12 cellular contexts compared by ENCODE assay signal in the genomic region with DNA sequence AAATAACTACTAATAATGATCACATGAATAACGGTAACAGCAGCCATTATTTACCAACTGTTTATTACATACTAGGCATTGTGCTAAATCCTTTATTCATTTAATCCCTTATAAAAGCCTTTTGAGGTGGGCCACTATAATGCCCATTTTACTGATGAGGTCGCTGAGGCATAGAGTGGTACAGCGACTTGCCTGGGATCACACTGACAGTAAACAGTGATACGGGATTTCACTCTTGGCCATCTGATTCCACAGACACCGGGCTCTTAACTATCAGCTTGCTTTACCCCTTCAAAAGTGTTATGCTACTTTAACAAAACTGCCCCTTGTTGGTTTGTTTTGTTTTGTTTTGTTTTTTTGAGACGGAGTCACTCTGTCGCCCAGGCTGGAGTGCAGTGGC. TPM values are rescaled to one million over a fixed set of nuclear protein-coding genes. Genes with fewer than 3 reads are reported as not detected.
A peak's percentile ranks its signal among the peaks of the same experiment; 100 is the strongest.
DNase-seq lines count a peak whose midpoint lies in the region; ATAC-seq and TF ChIP-seq lines count a peak whose summit lies in the region.
"Had no signal": no experiment of that assay in that cellular context is flagged by ENCODE, and none has a peak within 500 bp of the region (broad histone marks: within the 10 kb centered on the region; RNA-seq: fewer than 3 reads in every experiment).

No MANE protein-coding gene starts in this region.

- H3K4me1 ChIP-seq in BLaER1 treated with 17β-estradiol and CSF1 and Interleukin-3, amounts not matched to agents 10 nM and 100 nM: peaks cover 43 to 54% (median 48%) of the 10 kb centered on the region in 10 experiments
- peaks cover 6% of the 10 kb centered on the region for H3K4me1 ChIP-seq in IMR-90 (ENCODE audit: control insufficient read depth, insufficient read depth, low read length)
- H3K4me1 ChIP-seq in right cardiac atrium (ENCODE audit: control insufficient read depth, insufficient read depth, low read length): no peaks in the 10 kb centered on the region

- H4K91ac ChIP-seq in IMR-90 (ENCODE audit: insufficient read depth, low read depth, low read length): no peak overlapping the region

- H3K79me1 ChIP-seq in IMR-90 (ENCODE audit: low read depth in 1 of 2, low read length in 2 of 2): peaks cover 16 to 77% of the 10 kb centered on the region in 2 experiments

- peaks cover 10% of the 10 kb centered on the region for H3K9me1 ChIP-seq in IMR-90 (ENCODE audit: insufficient read depth, low read length)

- no peaks in the 10 kb centered on the region for H3K27me3 ChIP-seq in BLaER1 treated with 17β-estradiol and CSF1 and Interleukin-3, amounts not matched to agents 10 nM and 100 nM
- H3K27me3 ChIP-seq in IMR-90 (ENCODE audit: control insufficient read depth, insufficient read depth, low read length): no peaks in the 10 kb centered on the region
- H3K27me3 ChIP-seq in right cardiac atrium (ENCODE audit: control insufficient read depth, insufficient read depth): no peaks in the 10 kb centered on the region
- H3K27me3 ChIP-seq: uterus had no signal

- no peak overlapping the region for H4K5ac ChIP-seq in IMR-90 (ENCODE audit: low read depth, low read length)

- intact Hi-C loops in IMR-90 (cut with micrococcal nuclease) (no loop called here), right cardiac atrium (cut with DNase I) (no loop called here)

- peaks cover 0 to 26% (median 0%) of the 10 kb centered on the region in 11 experiments; a peak in 4 of 22 replicates for H4K20me1 ChIP-seq in BLaER1 treated with 17β-estradiol and CSF1 and Interleukin-3, amounts not matched to agents 10 nM and 100 nM
- no peaks in the 10 kb centered on the region; the same call in 1 of the 2 replicates for H4K20me1 ChIP-seq in IMR-90 (ENCODE audit: insufficient read depth, low read length)

- peak overlapping the region; percentile 60 to 91 (median 79) for H3K4me2 ChIP-seq in BLaER1 treated with 17β-estradiol and CSF1 and Interleukin-3, amounts not matched to agents 10 nM and 100 nM
- peak overlapping the region; percentile 2; the same call in 1 of the 2 replicates for H3K4me2 ChIP-seq in IMR-90 (ENCODE audit: low read depth, low read length)

- peak overlapping the region; percentile 10 for H2BK5ac ChIP-seq in IMR-90 (ENCODE audit: low read depth, low read length, poor library complexity, severe bottlenecking)

- DNase-seq in IMR-90 (no peak), right cardiac atrium (no peak), NCI-H748 (lab: John Stamatoyannopoulos, UW; ENCODE audit: unreplicated experiment) (no peak)
- no peak for DNase-seq in activated naive CD8-positive, alpha-beta T cell treated with anti-CD3 and anti-CD28 coated beads for 36 hours
- DNase-seq in natural killer cell treated with Interleukin-12 subunit alpha and Interleukin-12 subunit beta and Interleukin-15 and Interleukin-18, amount 100 ng/mL, for 72 hours (ENCODE audit: low spot score): no peak
- DNase-seq: glutamatergic neuron, HFFc6, retina, uterus had no signal

- H3K23ac ChIP-seq in IMR-90 (ENCODE audit: low read depth, low read length): no peak overlapping the region

- H4K8ac ChIP-seq in IMR-90 (ENCODE audit: low read depth in 2 of 2, low read length in 2 of 2): no peak overlapping the region; a peak in 1 of 4 replicates

- H3K27ac ChIP-seq in BLaER1 treated with 17β-estradiol and CSF1 and Interleukin-3, amounts not matched to agents 10 nM and 100 nM: peak overlapping the region; percentile 60 to 97 (median 76)
- H3K27ac ChIP-seq in IMR-90 (ENCODE audit: insufficient read depth, low read length) (no peak overlapping the region), right cardiac atrium (ENCODE audit: low read length) (no peak overlapping the region)
- H3K27ac ChIP-seq: uterus had no signal

- H2BK20ac ChIP-seq in IMR-90 (ENCODE audit: low read depth, low read length): no peak overlapping the region

- H3K4me1 Mint-ChIP-seq in activated naive CD8-positive, alpha-beta T cell treated with anti-CD3 and anti-CD28 coated beads for 36 hours: peaks cover 50% of the 10 kb centered on the region
- H3K4me1 Mint-ChIP-seq in natural killer cell treated with Interleukin-12 subunit alpha and Interleukin-12 subunit beta and Interleukin-15 and Interleukin-18, amount 100 ng/mL, for 72 hours (ENCODE audit: low read depth in 2 of 2): peaks cover 21 to 29% of the 10 kb centered on the region in 2 donors

- TF ChIP-seq CTCF in IMR-90 (conservative IDR thresholded peaks at IDR 0.05; ENCODE audit: low read depth, low read length): no peak

- no peak for ATAC-seq in IMR-90 (ENCODE audit: low read depth)
- ATAC-seq in natural killer cell treated with Interleukin-12 subunit alpha and Interleukin-12 subunit beta and Interleukin-15 and Interleukin-18, amount 100 ng/mL, for 72 hours: no peak
- no peak for ATAC-seq in HG03097 (IDR thresholded peaks at IDR 0.05; ENCODE audit: low FRiP score, unreplicated experiment)
- ATAC-seq in right cardiac atrium: no peak
- ATAC-seq in GM21723 (IDR thresholded peaks at IDR 0.05; ENCODE audit: unreplicated experiment): no peak

- in situ Hi-C loops in IMR-90 (cut with MboI; ENCODE audit: low sequenced_read_pairs): no loop called here

- H2AK9ac ChIP-seq in IMR-90 (replicated peaks; ENCODE audit: low read depth, low read length, poor library complexity): no peak overlapping the region

- no peak overlapping the region for H2AFZ ChIP-seq in IMR-90 (replicated peaks; ENCODE audit: low read length, poor library complexity)

- H3K4me3 Mint-ChIP-seq in activated naive CD8-positive, alpha-beta T cell treated with anti-CD3 and anti-CD28 coated beads for 36 hours: peak overlapping the region; percentile 82
- H3K4me3 Mint-ChIP-seq in natural killer cell treated with Interleukin-12 subunit alpha and Interleukin-12 subunit beta and Interleukin-15 and Interleukin-18, amount 100 ng/mL, for 72 hours: peak overlapping the region; percentile 73
- H3K4me3 Mint-ChIP-seq: HFFc6 had no signal

- peak overlapping the region in 7 of 10 experiments; percentile 2 to 48 (median 21); a peak in 8 of 20 replicates for H3K4me3 ChIP-seq in BLaER1 treated with 17β-estradiol and CSF1 and Interleukin-3, amounts not matched to agents 10 nM and 100 nM
- H3K4me3 ChIP-seq in IMR-90 (ENCODE audit: insufficient read depth, low read depth, low read length) (no peak overlapping the region), right cardiac atrium (ENCODE audit: low read length) (no peak overlapping the region)
- H3K4me3 ChIP-seq: uterus had no signal

- no peak overlapping the region for H3K56ac ChIP-seq in IMR-90 (ENCODE audit: extremely low read depth, insufficient read depth, low read length)

- peaks cover 15% of the 10 kb centered on the region for H3K36me3 Mint-ChIP-seq in activated naive CD8-positive, alpha-beta T cell treated with anti-CD3 and anti-CD28 coated beads for 36 hours
- peaks cover 4% of the 10 kb centered on the region for H3K36me3 Mint-ChIP-seq in natural killer cell treated with Interleukin-12 subunit alpha and Interleukin-12 subunit beta and Interleukin-15 and Interleukin-18, amount 100 ng/mL, for 72 hours

- dilution Hi-C loops in IMR-90 (cut with HindIII; ENCODE audit: low sequenced_read_pairs, unreplicated experiment): no loop called here

- H2AK5ac ChIP-seq in IMR-90 (ENCODE audit: low read depth, low read length): no peak overlapping the region

- H2BK15ac ChIP-seq in IMR-90 (ENCODE audit: low read depth, low read length): no peak overlapping the region

- no peak for TF ChIP-seq POLR2A in IMR-90 (IDR thresholded peaks at IDR 0.05; ENCODE audit: low read depth, low read length)

- TF ChIP-seq RAD21 in IMR-90 (IDR thresholded peaks at IDR 0.05; ENCODE audit: low read length): no peak

- no peak overlapping the region for H3K4ac ChIP-seq in IMR-90 (ENCODE audit: low read depth, low read length)

- H3K14ac ChIP-seq in IMR-90 (replicated peaks; ENCODE audit: low read depth, low read length): no peak overlapping the region

- no peaks in the 10 kb centered on the region for H3K9me3 ChIP-seq in BLaER1 treated with 17β-estradiol and CSF1 and Interleukin-3, amounts not matched to agents 10 nM and 100 nM (replicated peaks in 1 of 11)
- H3K9me3 ChIP-seq in IMR-90 (ENCODE audit: control insufficient read depth, insufficient read depth, low read length) (no peaks in the 10 kb centered on the region), right cardiac atrium (ENCODE audit: control insufficient read depth, low read length) (no peaks in the 10 kb centered on the region)
- H3K9me3 ChIP-seq: uterus had no signal

- WGBS in IMR-90 (ENCODE audit: extremely low coverage in 2 of 2, insufficient read length in 1 of 2), 2 experiments: no CpG with 5 or more reads among the region's 7 CpGs
- WGBS in right cardiac atrium: 90% methylated on average over 7 of the region's 7 CpGs

- peaks cover 0 to 23% (median 11%) of the 10 kb centered on the region in 11 experiments; a peak in 14 of 22 replicates for H3K36me3 ChIP-seq in BLaER1 treated with 17β-estradiol and CSF1 and Interleukin-3, amounts not matched to agents 10 nM and 100 nM
- H3K36me3 ChIP-seq in IMR-90 (ENCODE audit: control insufficient read depth, insufficient read depth, low read length): peaks cover 6% of the 10 kb centered on the region
- H3K36me3 ChIP-seq: uterus had no signal

- peak overlapping the region; percentile 92 for H3K27ac Mint-ChIP-seq in activated naive CD8-positive, alpha-beta T cell treated with anti-CD3 and anti-CD28 coated beads for 36 hours
- peak overlapping the region; percentile 88 to 92 for H3K27ac Mint-ChIP-seq in natural killer cell treated with Interleukin-12 subunit alpha and Interleukin-12 subunit beta and Interleukin-15 and Interleukin-18, amount 100 ng/mL, for 72 hours
- H3K27ac Mint-ChIP-seq: HFFc6 had no signal

- no peak overlapping the region for H3K18ac ChIP-seq in IMR-90 (ENCODE audit: low read depth, low read length)

- peak overlapping the region; percentile 6 to 83 (median 57); a peak in 18 of 22 replicates for H3K9ac ChIP-seq in BLaER1 treated with 17β-estradiol and CSF1 and Interleukin-3, amounts not matched to agents 10 nM and 100 nM
- H3K9ac ChIP-seq in IMR-90 (ENCODE audit: low read depth, low read length): no peak overlapping the region

- no TSS peak for BruUV-seq in IMR-90 (replicated peaks; lab: Mats Ljungman, UMichigan)

- H3K27me3 Mint-ChIP-seq in activated naive CD8-positive, alpha-beta T cell treated with anti-CD3 and anti-CD28 coated beads for 36 hours: no peaks in the 10 kb centered on the region
- no peaks in the 10 kb centered on the region for H3K27me3 Mint-ChIP-seq in natural killer cell treated with Interleukin-12 subunit alpha and Interleukin-12 subunit beta and Interleukin-15 and Interleukin-18, amount 100 ng/mL, for 72 hours

- H2BK120ac ChIP-seq in IMR-90 (ENCODE audit: low read depth, low read length): no peak overlapping the region

- no peaks in the 10 kb centered on the region for H3K9me3 Mint-ChIP-seq in activated naive CD8-positive, alpha-beta T cell treated with anti-CD3 and anti-CD28 coated beads for 36 hours
- H3K9me3 Mint-ChIP-seq in natural killer cell treated with Interleukin-12 subunit alpha and Interleukin-12 subunit beta and Interleukin-15 and Interleukin-18, amount 100 ng/mL, for 72 hours: no peaks in the 10 kb centered on the region
- H3K9me3 Mint-ChIP-seq: HFFc6 had no signal

- CTCF ChIA-PET in IMR-90 (lab: Yijun Ruan, JAX): no interaction called here

- POLR2A ChIA-PET in IMR-90 (lab: Charles Lee; ENCODE audit: unreplicated experiment): no interaction called here

RNA-seq across cellular contexts. Expression of a gene that starts 2.2 kb away (rescaled TPM):
- 8.2 and 16.1 TPM in 2 replicates for total RNA-seq in IMR-90 (2012; rRNA removed)
- 7.9 and 8.4 TPM in 2 replicates for polyA plus RNA-seq in IMR-90 (2012; rRNA removed)
- 3.4 and 4.3 TPM in 2 replicates for polyA plus RNA-seq in IMR-90 (2012; cell fraction: cytosol; rRNA removed)
- polyA plus RNA-seq in IMR-90 (2012; cell fraction: nucleus; rRNA removed; ENCODE audit: low replicate concordance): 15.6 and 16.5 TPM in 2 replicates
- total RNA-seq in activated naive CD8-positive, alpha-beta T cell treated with anti-CD3 and anti-CD28 coated beads for 36 hours: 10 to 100 TPM; 12.8 to 13.9 TPM
- 10 to 100 TPM; 12.2 to 16.2 TPM for total RNA-seq in natural killer cell treated with Interleukin-12 subunit alpha and Interleukin-12 subunit beta and Interleukin-15 and Interleukin-18, amount 100 ng/mL, for 72 hours
- total RNA-seq in right cardiac atrium: 10 to 100 TPM in 1 of 4 donors, 1 to 10 TPM in 3; 7.9 to 10.4 (median 9.3) TPM
- polyA plus RNA-seq in right cardiac atrium: 4.1 TPM

Comparison
In these comparisons a context has a peak if more than half of its experiments do, and no peak if none do; other contexts are left out.
1. H3K27ac ChIP-seq: peak in BLaER1 treated with 17β-estradiol and CSF1 and Interleukin-3, amounts not matched to agents 10 nM and 100 nM (11 of 11); none in IMR-90 (single experiment) and right cardiac atrium (single experiment).
2. H3K4me3 ChIP-seq: peak in BLaER1 treated with 17β-estradiol and CSF1 and Interleukin-3, amounts not matched to agents 10 nM and 100 nM (7 of 10); none in IMR-90 (single experiment) and right cardiac atrium (single experiment).